Comparison of ENCODE assay signal across 18 cellular contexts in genomic region chr17:31808521-31808920, GRCh38. TPM values are rescaled to one million over a fixed set of nuclear protein-coding genes. Genes with fewer than 3 reads are reported as not detected.
A peak's percentile ranks its signal among the peaks of the same experiment; 100 is the strongest.
DNase-seq lines count a peak whose midpoint lies in the region; FAIRE-seq and TF ChIP-seq lines count a peak whose summit lies in the region.
"Had no signal": no experiment of that assay in that cellular context is flagged by ENCODE, and none has a peak within 500 bp of the region (broad histone marks: within the 10 kb centered on the region; RNA-seq: fewer than 3 reads in every experiment).

No MANE protein-coding gene starts in this region.

- no peaks in the 10 kb centered on the region for H3K9me3 Mint-ChIP-seq in activated naive CD4-positive, alpha-beta T cell treated with anti-CD3 and anti-CD28 coated beads, Interleukin-2, amount 10 ng/mL, durations not matched to agents 7 days and 5 days
- H3K9me3 Mint-ChIP-seq: CD8-positive, alpha-beta T cell had no signal

- WGBS in hepatocyte (ENCODE audit: low lambda C conversion rate, missing lambda C conversion rate), result 84% methylated on average over 3 of the region's 3 CpGs
- 25 to 70% (median 40%) methylated on average over 3 of the region's 3 CpGs for WGBS in small intestine, 3 donors

- no peaks in the 10 kb centered on the region for H3K36me3 Mint-ChIP-seq in activated naive CD4-positive, alpha-beta T cell treated with anti-CD3 and anti-CD28 coated beads, Interleukin-2, amount 10 ng/mL, durations not matched to agents 7 days and 5 days
- H3K36me3 Mint-ChIP-seq: CD4-positive, CD25-positive, alpha-beta regulatory T cell; CD8-positive, alpha-beta T cell had no signal

- CTCF ChIA-PET in activated naive CD4-positive, alpha-beta T cell treated with anti-CD3 and anti-CD28 coated beads, Interleukin-2, amount 10 ng/mL, durations not matched to agents 7 days and 5 days (lab: Charles Lee), result interaction anchor here (0.6 kb wide), 1 partner anchor 107 kb away, joined by 5 read pairs; no protein-coding TSS in a partner anchor

- H3K9me3 ChIP-seq in hepatocyte (ENCODE audit: low read depth), result no peaks in the 10 kb centered on the region
- no peaks in the 10 kb centered on the region for H3K9me3 ChIP-seq in small intestine (ENCODE audit: control insufficient read depth, low read depth)

- no peaks in the 10 kb centered on the region for H3K79me2 ChIP-seq in hepatocyte

- TF ChIP-seq CTCF in VCaP (conservative IDR thresholded peaks at IDR 0.05), result no peak
- no peak for TF ChIP-seq CTCF in hepatocyte (IDR thresholded peaks at IDR 0.05; ENCODE audit: poor library complexity)

- no peak for FAIRE-seq in small intestine (lab: Jason Lieb, UNC)
- FAIRE-seq: G401.6, GM12892 had no signal

- H3K27me3 ChIP-seq in hepatocyte, result no peaks in the 10 kb centered on the region
- H3K27me3 ChIP-seq in small intestine (ENCODE audit: control insufficient read depth in 2 of 2, insufficient read depth in 2 of 2, low read length in 2 of 2), result no peaks in the 10 kb centered on the region
- H3K27me3 ChIP-seq: BLaER1 had no signal

- no peaks in the 10 kb centered on the region for H4K20me1 ChIP-seq in hepatocyte (ENCODE audit: insufficient read depth, poor library complexity, severe bottlenecking)
- H4K20me1 ChIP-seq: BLaER1 had no signal

- peak overlapping the region; percentile 21 for H2AFZ ChIP-seq in hepatocyte

- H3K27me3 Mint-ChIP-seq in activated naive CD4-positive, alpha-beta T cell treated with anti-CD3 and anti-CD28 coated beads, Interleukin-2, amount 10 ng/mL, durations not matched to agents 7 days and 5 days, result peaks cover 10% of the 10 kb centered on the region

- H3K27ac ChIP-seq in VCaP, result peak overlapping the region; percentile 27
- H3K27ac ChIP-seq in hepatocyte, result peak overlapping the region; percentile 66
- no peak overlapping the region for H3K27ac ChIP-seq in small intestine (ENCODE audit: low read depth in 1 of 2, low read length in 1 of 2)
- H3K27ac ChIP-seq: BLaER1, C4-2B had no signal

- no peak overlapping the region for H3K27ac Mint-ChIP-seq in activated naive CD4-positive, alpha-beta T cell treated with anti-CD3 and anti-CD28 coated beads, Interleukin-2, amount 10 ng/mL, durations not matched to agents 7 days and 5 days
- H3K27ac Mint-ChIP-seq: B cell; CD4-positive, CD25-positive, alpha-beta regulatory T cell; CD8-positive, alpha-beta T cell had no signal

- no peak overlapping the region for H3K4me3 Mint-ChIP-seq in activated naive CD4-positive, alpha-beta T cell treated with anti-CD3 and anti-CD28 coated beads, Interleukin-2, amount 10 ng/mL, durations not matched to agents 7 days and 5 days
- H3K4me3 Mint-ChIP-seq: B cell; CD4-positive, CD25-positive, alpha-beta regulatory T cell; CD8-positive, alpha-beta T cell had no signal

- no peaks in the 10 kb centered on the region for H3K9me2 ChIP-seq in hepatocyte (replicated peaks; ENCODE audit: insufficient read depth)

- H3K4me1 ChIP-seq in hepatocyte (ENCODE audit: insufficient read depth) (peaks cover 7% of the 10 kb centered on the region), small intestine (ENCODE audit: control insufficient read depth in 2 of 2, insufficient read depth in 1 of 2, low read depth in 1 of 2, low read length in 1 of 2) (no peaks in the 10 kb centered on the region)

- H3K36me3 ChIP-seq in hepatocyte (replicated peaks; ENCODE audit: insufficient read depth, low read depth) (no peaks in the 10 kb centered on the region), small intestine (ENCODE audit: control insufficient read depth in 2 of 2, insufficient read depth in 2 of 2, low read length in 2 of 2) (no peaks in the 10 kb centered on the region)
- H3K36me3 ChIP-seq: BLaER1 had no signal

- DNase-seq in hepatocyte (ENCODE audit: low spot score), result peak; percentile 32
- peak; percentile 56 for DNase-seq in small intestine
- no peak for DNase-seq in activated naive CD4-positive, alpha-beta T cell treated with anti-CD3 and anti-CD28 coated beads, Interleukin-2, amount 10 ng/mL, durations not matched to agents 7 days and 5 days
- no peak for DNase-seq in effector CD8-positive, alpha-beta T cell (lab: John Stamatoyannopoulos, UW)
- no peak for DNase-seq in Kasumi-1 (lab: John Stamatoyannopoulos, UW)
- DNase-seq: Caco-2; CD4-positive, CD25-positive, alpha-beta regulatory T cell; CD8-positive, alpha-beta T cell; DMS153; DND-41; GOT3; H7 had no signal

- H3K4me3 ChIP-seq in hepatocyte (no peak overlapping the region), small intestine (ENCODE audit: low read depth in 1 of 2, low read length in 2 of 2) (no peak overlapping the region)
- H3K4me3 ChIP-seq: BLaER1 had no signal

- no peak overlapping the region for H3K4me2 ChIP-seq in hepatocyte
- H3K4me2 ChIP-seq: BLaER1 had no signal

- H3K4me1 Mint-ChIP-seq in activated naive CD4-positive, alpha-beta T cell treated with anti-CD3 and anti-CD28 coated beads, Interleukin-2, amount 10 ng/mL, durations not matched to agents 7 days and 5 days, result no peaks in the 10 kb centered on the region
- H3K4me1 Mint-ChIP-seq: B cell; CD4-positive, CD25-positive, alpha-beta regulatory T cell had no signal

RNA-seq across cellular contexts. Expression of gene COPRS, which starts 50.5 kb away (rescaled TPM):
- total RNA-seq in hepatocyte, result 52.0 and 54.3 TPM in 2 replicates
- 68.2 and 74.7 TPM in 2 replicates for polyA plus RNA-seq in hepatocyte
- polyA plus RNA-seq in small intestine, result 10 to 100 TPM; 12.7 to 32.7 (median 31.6) TPM

Comparison
In these comparisons a context has a peak if more than half of its experiments do, and no peak if none do; other contexts are left out.
1. H3K27ac ChIP-seq: peak in VCaP (single experiment) and hepatocyte (single experiment); none in small intestine (0 of 2).
2. DNase-seq: peak in hepatocyte (single experiment) and small intestine (single experiment); none in activated naive CD4-positive, alpha-beta T cell treated with anti-CD3 and anti-CD28 coated beads, Interleukin-2, amount 10 ng/mL, durations not matched to agents 7 days and 5 days (single experiment), effector CD8-positive, alpha-beta T cell (single experiment) and Kasumi-1 (0 of 2).